9 cellular contexts compared by ENCODE assay signal in genomic region chr3:45693941-45694521, GRCh38. TPM values are rescaled to one million over a fixed set of nuclear protein-coding genes. Genes with fewer than 3 reads are reported as not detected.
DNase-seq lines count a peak whose midpoint lies in the region; ATAC-seq and TF ChIP-seq lines count a peak whose summit lies in the region.
"Had no signal": no experiment of that assay in that cellular context is flagged by ENCODE, and none has a peak within 500 bp of the region (broad histone marks: within the 10 kb centered on the region; RNA-seq: fewer than 3 reads in every experiment).

No MANE protein-coding gene starts in this region.

- no peaks in the 10 kb centered on the region for H3K9me2 ChIP-seq in DOHH2 (replicated peaks; ENCODE audit: control insufficient read depth, low read length)

- peaks cover under 1% of the 10 kb centered on the region for H3K9me3 Mint-ChIP-seq in activated CD4-positive, alpha-beta memory T cell treated with anti-CD3 and anti-CD28 coated beads for 36 hours

- H2BK15ac ChIP-seq in mesenchymal stem cell (ENCODE audit: low read depth, poor library complexity, severe bottlenecking): no peak overlapping the region

- POLR2A ChIA-PET in activated CD4-positive, alpha-beta memory T cell treated with anti-CD3 and anti-CD28 coated beads for 36 hours (lab: Charles Lee): interaction anchor here (0.6 to 2.6 kb wide), 7 partner anchors 11 to 221 kb away, joined by 3 to 17 read pairs (median 3); no protein-coding TSS in a partner anchor

- no peak overlapping the region for H4K91ac ChIP-seq in mesenchymal stem cell (ENCODE audit: low read length)

- H3K27ac ChIP-seq in DOHH2 (ENCODE audit: low read depth, low read length) (no peak overlapping the region), mesenchymal stem cell (ENCODE audit: low read length, poor library complexity, severe bottlenecking) (no peak overlapping the region)
- H3K27ac ChIP-seq: SJSA1 had no signal

- no peaks in the 10 kb centered on the region for H3K79me1 ChIP-seq in mesenchymal stem cell (replicated peaks; ENCODE audit: low read length, poor library complexity, severe bottlenecking)

- ATAC-seq in HG03565 (IDR thresholded peaks at IDR 0.05; ENCODE audit: unreplicated experiment) (peak; percentile 27), GM21825 (IDR thresholded peaks at IDR 0.05; ENCODE audit: unreplicated experiment) (no peak), HG03135 (IDR thresholded peaks at IDR 0.05; ENCODE audit: unreplicated experiment) (no peak)

- H3K14ac ChIP-seq in mesenchymal stem cell (ENCODE audit: low read length in 2 of 2): no peak overlapping the region

- H3K4me1 Mint-ChIP-seq in activated CD4-positive, alpha-beta memory T cell treated with anti-CD3 and anti-CD28 coated beads for 36 hours (ENCODE audit: low read depth): peaks cover 72% of the 10 kb centered on the region

- no peak overlapping the region for H2BK5ac ChIP-seq in mesenchymal stem cell (ENCODE audit: low read depth, low read length, poor library complexity, severe bottlenecking)

- H3K36me3 ChIP-seq in DOHH2 (ENCODE audit: control insufficient read depth, low read length) (peaks cover 36% of the 10 kb centered on the region), mesenchymal stem cell (ENCODE audit: control insufficient read depth in 1 of 2, insufficient read depth in 2 of 2, low read depth in 1 of 2, low read length in 2 of 2) (peaks cover 3 to 32% of the 10 kb centered on the region in 2 experiments)

- H3K18ac ChIP-seq in mesenchymal stem cell (ENCODE audit: low read depth in 1 of 2, low read length in 2 of 2): no peak overlapping the region

- H3K27me3 ChIP-seq in DOHH2 (ENCODE audit: control insufficient read depth, low read length) (no peaks in the 10 kb centered on the region), mesenchymal stem cell (ENCODE audit: control insufficient read depth in 1 of 2, insufficient read depth in 1 of 2, low read length in 2 of 2) (no peaks in the 10 kb centered on the region)
- H3K27me3 ChIP-seq: SJSA1 had no signal

- no peak overlapping the region for H2BK120ac ChIP-seq in mesenchymal stem cell (ENCODE audit: low read depth, low read length)

- intact Hi-C loops in activated CD4-positive, alpha-beta memory T cell treated with anti-CD3 and anti-CD28 coated beads for 36 hours (cut with micrococcal nuclease): loop anchor here (2.0 to 10.0 kb wide), 6 partner anchors 149 to 1359 kb away; partner anchors contain the start of genes LZTFL1 and TCAIM

- no peak overlapping the region for H2AK5ac ChIP-seq in mesenchymal stem cell (ENCODE audit: low read length, severe bottlenecking)

- H3K4me1 ChIP-seq in DOHH2 (ENCODE audit: control insufficient read depth, low read length) (peaks cover 26% of the 10 kb centered on the region), mesenchymal stem cell (ENCODE audit: control insufficient read depth, insufficient read depth, low read depth, low read length) (peaks cover 4% of the 10 kb centered on the region)

- peak; percentile 61 for DNase-seq in activated CD4-positive, alpha-beta memory T cell treated with anti-CD3 and anti-CD28 coated beads for 36 hours
- peak; percentile 15 for DNase-seq in mesenchymal stem cell
- no peak for DNase-seq in HT-29 (ENCODE audit: low spot score)
- no peak for DNase-seq in SK-N-DZ (ENCODE audit: low spot score)

- H3K9me3 ChIP-seq in DOHH2 (ENCODE audit: control insufficient read depth, insufficient read depth, low read length): no peaks in the 10 kb centered on the region
- H3K9me3 ChIP-seq in mesenchymal stem cell (ENCODE audit: control insufficient read depth, low read length): no peaks in the 10 kb centered on the region
- H3K9me3 ChIP-seq: SJSA1 had no signal

- no peak overlapping the region for H3K4ac ChIP-seq in mesenchymal stem cell (ENCODE audit: low read depth in 1 of 2, low read length in 2 of 2)

- CTCF ChIA-PET in activated CD4-positive, alpha-beta memory T cell treated with anti-CD3 and anti-CD28 coated beads for 36 hours (lab: Charles Lee): interaction anchor here (0.6 to 4.0 kb wide), 11 partner anchors 10 to 657 kb away, joined by 3 to 32 read pairs (median 3); no protein-coding TSS in a partner anchor

- H3K4me3 Mint-ChIP-seq in activated CD4-positive, alpha-beta memory T cell treated with anti-CD3 and anti-CD28 coated beads for 36 hours: peak overlapping the region; percentile 53

- peaks cover 93% of the 10 kb centered on the region for H3K79me2 ChIP-seq in DOHH2 (ENCODE audit: control insufficient read depth, low read length)

- 94% methylated on average over 3 of the region's 3 CpGs for WGBS in mesenchymal stem cell

- H4K8ac ChIP-seq in mesenchymal stem cell (ENCODE audit: low read length): no peak overlapping the region

- H3K36me3 Mint-ChIP-seq in activated CD4-positive, alpha-beta memory T cell treated with anti-CD3 and anti-CD28 coated beads for 36 hours: peaks cover 40% of the 10 kb centered on the region

- H2AFZ ChIP-seq in mesenchymal stem cell (ENCODE audit: low read depth, low read length): no peak overlapping the region

- H3K4me2 ChIP-seq in DOHH2 (ENCODE audit: low read length) (no peak overlapping the region), mesenchymal stem cell (ENCODE audit: low read length, poor library complexity, severe bottlenecking) (no peak overlapping the region)

- H3K27ac Mint-ChIP-seq in activated CD4-positive, alpha-beta memory T cell treated with anti-CD3 and anti-CD28 coated beads for 36 hours: peak overlapping the region; percentile 85

- peak; percentile 8 for TF ChIP-seq CTCF in DOHH2 (IDR thresholded peaks at IDR 0.05; ENCODE audit: low read depth, low read length, poor library complexity, severe bottlenecking)

- H2BK12ac ChIP-seq in mesenchymal stem cell (ENCODE audit: low read length in 2 of 2): no peak overlapping the region

- peaks cover 7% of the 10 kb centered on the region; the same call in 1 of the 2 replicates for H4K20me1 ChIP-seq in DOHH2 (ENCODE audit: control insufficient read depth, insufficient read depth, low read depth, low read length)

- H3F3A ChIP-seq in DOHH2 (ENCODE audit: control insufficient read depth, insufficient read depth): no peaks in the 10 kb centered on the region

- no peak overlapping the region for H3K23ac ChIP-seq in mesenchymal stem cell (ENCODE audit: low read length in 2 of 2)

- peaks cover 1% of the 10 kb centered on the region for H3K27me3 Mint-ChIP-seq in activated CD4-positive, alpha-beta memory T cell treated with anti-CD3 and anti-CD28 coated beads for 36 hours

- H3K4me3 ChIP-seq in DOHH2 (ENCODE audit: low read length) (no peak overlapping the region), mesenchymal stem cell (ENCODE audit: insufficient read depth in 1 of 2, low read depth in 1 of 2, low read length in 2 of 2) (no peak overlapping the region)
- H3K4me3 ChIP-seq: SJSA1 had no signal

- H3K9ac ChIP-seq in mesenchymal stem cell (ENCODE audit: low read length): peak overlapping the region; percentile 30

RNA-seq across cellular contexts. Expression of gene SACM1L, which starts 4.8 kb away (rescaled TPM):
- total RNA-seq in activated CD4-positive, alpha-beta memory T cell treated with anti-CD3 and anti-CD28 coated beads for 36 hours: 10 to 100 TPM; 64.3 to 71.2 TPM
- 20.4 TPM for polyA plus RNA-seq in mesenchymal stem cell (2013, experiment 1 of 2)
- polyA plus RNA-seq in mesenchymal stem cell (2013, experiment 2 of 2): 22.4 TPM
- total RNA-seq in HT-29 (2014; rRNA removed; shearing (Covaris generic)): 8.5 and 11.6 TPM in 2 replicates
- 27.6 and 30.3 TPM in 2 replicates for polyA plus RNA-seq in SK-N-DZ (2014; cell fraction: cytosol; rRNA removed)
- polyA plus RNA-seq in SK-N-DZ (2014; cell fraction: nucleus; rRNA removed): 74.3 and 83.3 TPM in 2 replicates

Comparison
In these comparisons a context has a peak if more than half of its experiments do, and no peak if none do; other contexts are left out.
1. DNase-seq: peak in activated CD4-positive, alpha-beta memory T cell treated with anti-CD3 and anti-CD28 coated beads for 36 hours (single experiment) and mesenchymal stem cell (single experiment); none in HT-29 (single experiment) and SK-N-DZ (single experiment).